ENCODE assay signal across 35 cellular contexts in the genomic region with DNA sequence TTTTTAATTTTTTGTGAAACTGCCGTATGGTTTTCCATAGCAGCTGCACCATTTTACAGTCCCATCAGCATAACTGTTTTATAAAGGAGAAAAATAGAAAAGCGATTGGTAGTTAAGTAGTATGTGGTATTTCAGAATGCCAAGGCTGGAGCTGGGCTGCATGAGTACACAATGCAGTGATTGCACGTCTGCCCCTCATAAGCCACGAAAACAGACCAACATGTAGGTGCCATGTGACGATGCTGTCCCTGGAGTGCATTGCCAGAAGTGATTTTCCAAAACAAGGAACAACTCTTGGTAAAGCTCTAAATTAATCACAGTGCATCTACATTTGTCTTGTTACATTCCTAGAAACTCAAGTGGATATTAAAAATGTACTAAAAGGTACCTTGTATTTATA.
"Had no signal": no experiment of that assay in that cellular context is flagged by ENCODE, and none has a peak within 500 bp of the region (broad histone marks: within the 10 kb centered on the region; RNA-seq: fewer than 3 reads in every experiment).

No MANE protein-coding gene starts in this region.

- H3K27me3 ChIP-seq: MG63 had no signal

- DNase-seq: Kasumi-1, MG63, MM.1S, MV-4-11, NCI-H1048, NCI-H1092, NCI-H1092 treated with DMSO at 0.1 percent for 48 hours, NCI-H1105, NCI-H1105 treated with DMSO at 0.1 percent for 48 hours, NCI-H1417, NCI-H1417 treated with DMSO at 0.1 percent for 48 hours, NCI-H1436, NCI-H1436 treated with DMSO at 0.1 percent for 48 hours, NCI-H146, NCI-H1694, NCI-H1694 treated with DMSO at 0.1 percent for 48 hours, NCI-H187, NCI-H187 treated with DMSO at 0.1 percent for 48 hours, NCI-H1930, NCI-H2029, NCI-H2029 treated with DMSO at 0.1 percent for 48 hours, NCI-H2081, NCI-H2081 treated with DMSO at 0.1 percent for 48 hours, NCI-H2107, NCI-H2171, NCI-H2171 treated with DMSO at 0.1 percent for 48 hours, NCI-H2227 treated with DMSO at 0.1 percent for 48 hours, NCI-H226, NCI-H345, NCI-H446, NCI-H446 treated with DMSO at 0.1 percent for 48 hours, NCI-H510A, NCI-H510A treated with DMSO at 0.1 percent for 48 hours, NCI-H524, NCI-H524 treated with DMSO at 0.1 percent for 48 hours had no signal

- H3K36me3 ChIP-seq: MG63 had no signal

- H3K4me3 ChIP-seq: MG63 had no signal

- H3K9me3 ChIP-seq: MG63 had no signal
